In the genomic region with DNA sequence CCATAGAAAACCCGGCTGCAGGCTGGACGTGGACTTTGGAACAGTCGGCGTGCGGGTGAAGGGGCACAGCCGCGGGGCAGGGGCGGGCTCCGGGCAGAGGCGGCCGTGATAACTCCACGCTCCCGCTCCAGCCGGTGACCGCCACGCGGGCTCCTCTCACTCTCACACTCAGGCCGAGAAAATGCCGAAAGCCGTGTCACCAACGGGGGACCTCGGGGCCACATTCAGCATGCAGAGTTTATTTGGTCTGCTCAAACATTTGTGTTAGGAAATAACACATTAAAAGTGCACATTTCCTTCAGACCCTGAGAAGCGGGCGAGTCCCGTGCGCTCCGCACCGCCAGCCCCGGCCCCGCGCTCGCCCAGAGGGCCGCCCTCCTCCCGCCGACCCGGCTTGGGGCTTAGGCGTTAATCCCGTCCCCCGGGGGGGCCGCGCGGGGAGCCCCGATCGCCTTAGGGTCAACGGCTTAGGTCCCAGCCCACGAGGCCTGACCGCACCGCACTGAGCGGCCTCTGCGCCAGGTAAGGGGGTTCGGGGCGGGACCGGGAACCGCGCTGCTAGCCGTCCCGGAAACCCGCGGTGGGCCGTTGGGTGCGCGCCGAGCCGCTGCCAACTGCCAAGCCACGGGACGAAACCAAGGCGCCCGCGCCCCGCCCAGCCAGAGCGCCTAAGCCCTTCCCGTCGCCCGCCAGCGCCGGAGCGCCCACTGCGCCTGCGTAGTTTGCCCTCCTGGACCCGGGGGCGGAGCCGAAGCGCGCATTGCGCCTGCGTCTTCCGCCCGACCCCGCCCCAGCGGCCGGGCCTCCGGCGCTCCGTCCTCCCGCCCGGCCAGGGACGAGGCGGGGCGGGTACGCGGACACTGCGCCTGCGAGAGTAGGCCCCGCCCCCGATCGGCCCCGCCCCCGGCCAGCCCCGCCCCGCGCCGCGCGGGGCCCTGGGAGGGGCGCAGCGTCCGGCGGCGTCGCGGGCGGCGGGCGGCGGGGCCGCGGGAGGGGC, we compare ENCODE assay signal across 8 cellular contexts. TPM values are rescaled to one million over a fixed set of nuclear protein-coding genes. Genes with fewer than 3 reads are reported as not detected.
A peak's percentile ranks its signal among the peaks of the same experiment; 100 is the strongest.
DNase-seq lines count a peak whose midpoint lies in the region; ATAC-seq, FAIRE-seq and TF ChIP-seq lines count a peak whose summit lies in the region.

A gene with protein sequence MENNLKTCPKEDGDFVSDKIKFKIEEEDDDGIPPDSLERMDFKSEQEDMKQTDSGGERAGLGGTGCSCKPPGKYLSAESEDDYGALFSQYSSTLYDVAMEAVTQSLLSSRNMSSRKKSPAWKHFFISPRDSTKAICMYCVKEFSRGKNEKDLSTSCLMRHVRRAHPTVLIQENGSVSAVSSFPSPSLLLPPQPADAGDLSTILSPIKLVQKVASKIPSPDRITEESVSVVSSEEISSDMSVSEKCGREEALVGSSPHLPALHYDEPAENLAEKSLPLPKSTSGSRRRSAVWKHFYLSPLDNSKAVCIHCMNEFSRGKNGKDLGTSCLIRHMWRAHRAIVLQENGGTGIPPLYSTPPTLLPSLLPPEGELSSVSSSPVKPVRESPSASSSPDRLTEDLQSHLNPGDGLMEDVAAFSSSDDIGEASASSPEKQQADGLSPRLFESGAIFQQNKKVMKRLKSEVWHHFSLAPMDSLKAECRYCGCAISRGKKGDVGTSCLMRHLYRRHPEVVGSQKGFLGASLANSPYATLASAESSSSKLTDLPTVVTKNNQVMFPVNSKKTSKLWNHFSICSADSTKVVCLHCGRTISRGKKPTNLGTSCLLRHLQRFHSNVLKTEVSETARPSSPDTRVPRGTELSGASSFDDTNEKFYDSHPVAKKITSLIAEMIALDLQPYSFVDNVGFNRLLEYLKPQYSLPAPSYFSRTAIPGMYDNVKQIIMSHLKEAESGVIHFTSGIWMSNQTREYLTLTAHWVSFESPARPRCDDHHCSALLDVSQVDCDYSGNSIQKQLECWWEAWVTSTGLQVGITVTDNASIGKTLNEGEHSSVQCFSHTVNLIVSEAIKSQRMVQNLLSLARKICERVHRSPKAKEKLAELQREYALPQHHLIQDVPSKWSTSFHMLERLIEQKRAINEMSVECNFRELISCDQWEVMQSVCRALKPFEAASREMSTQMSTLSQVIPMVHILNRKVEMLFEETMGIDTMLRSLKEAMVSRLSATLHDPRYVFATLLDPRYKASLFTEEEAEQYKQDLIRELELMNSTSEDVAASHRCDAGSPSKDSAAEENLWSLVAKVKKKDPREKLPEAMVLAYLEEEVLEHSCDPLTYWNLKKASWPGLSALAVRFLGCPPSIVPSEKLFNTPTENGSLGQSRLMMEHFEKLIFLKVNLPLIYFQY (plus strand): TSS at position 947 of the 997 bp plus-strand sequence. CDS start 29,819 bp downstream, outside the sequence.

- H3K9me3 Mint-ChIP-seq in naive thymus-derived CD8-positive, alpha-beta T cell, result no peaks in the 10 kb centered on the region
- H3K9me3 Mint-ChIP-seq in stimulated activated naive B cell treated with anti-CD40 and anti-IgM and Interleukin-4, amounts not matched to agents 10 μg/mL and 1 μg/mL and 100 μg/mL, for 72 hours, result no peaks in the 10 kb centered on the region

- POLR2A ChIA-PET in naive thymus-derived CD8-positive, alpha-beta T cell (lab: Charles Lee), result interaction anchor here (1.0 to 4.1 kb wide), 8 partner anchors 15 to 106 kb away, joined by 3 to 18 read pairs (median 6); partner anchors contain the start of genes ALG12 and CRELD2

- DNase-seq in ELF-1 (ENCODE audit: low read depth, low spot score), result peak; percentile 97
- DNase-seq in H54 (ENCODE audit: insufficient read length, low spot score), result peak; percentile 91
- DNase-seq in LoVo (ENCODE audit: low spot score), result peak; percentile 99
- DNase-seq in activated T-helper 9 cell treated with anti-CD3 and anti-CD28 coated beads, Interleukin-2, amount 50 U/mL, for 16 hours (ENCODE audit: low read depth), result peak; percentile 98
- peak; percentile 94 for DNase-seq in fibroblast of peridontal ligament (ENCODE audit: extremely low read depth)
- DNase-seq in naive thymus-derived CD8-positive, alpha-beta T cell, result peak; percentile 93 to 99 (median 98)
- peak; percentile 99 for DNase-seq in stimulated activated naive B cell treated with anti-CD40 and anti-IgM and Interleukin-4, amounts not matched to agents 10 μg/mL and 1 μg/mL and 100 μg/mL, for 72 hours

- no peak for FAIRE-seq in H54 (lab: Jason Lieb, UNC)

- peaks cover 35 to 57% (median 47%) of the 10 kb centered on the region in 4 donors for H3K4me1 Mint-ChIP-seq in naive thymus-derived CD8-positive, alpha-beta T cell
- H3K4me1 Mint-ChIP-seq in stimulated activated naive B cell treated with anti-CD40 and anti-IgM and Interleukin-4, amounts not matched to agents 10 μg/mL and 1 μg/mL and 100 μg/mL, for 72 hours, result peaks cover 32 to 47% of the 10 kb centered on the region in 2 donors

- peak; percentile 81 for TF ChIP-seq POLR2A in H54 (IDR thresholded peaks at IDR 0.05; ENCODE audit: low read depth, low read length)
- peak; percentile 84 for TF ChIP-seq POLR2A in Raji (IDR thresholded peaks at IDR 0.05; ENCODE audit: insufficient read depth, low read depth, low read length)

- ATAC-seq in naive thymus-derived CD8-positive, alpha-beta T cell, result peak; percentile 76 to 78
- peak; percentile 87 to 88 for ATAC-seq in stimulated activated naive B cell treated with anti-CD40 and anti-IgM and Interleukin-4, amounts not matched to agents 10 μg/mL and 1 μg/mL and 100 μg/mL, for 72 hours (replicated peaks)

- peak within 1 kb of the TSS; percentile 84 to 98 (median 94) for H3K4me3 Mint-ChIP-seq in naive thymus-derived CD8-positive, alpha-beta T cell
- peak within 1 kb of the TSS; percentile 94 to 96 for H3K4me3 Mint-ChIP-seq in stimulated activated naive B cell treated with anti-CD40 and anti-IgM and Interleukin-4, amounts not matched to agents 10 μg/mL and 1 μg/mL and 100 μg/mL, for 72 hours

- H3K36me3 Mint-ChIP-seq in naive thymus-derived CD8-positive, alpha-beta T cell, result peaks cover 0 to 2% (median 0%) of the 10 kb centered on the region in 3 donors
- H3K36me3 Mint-ChIP-seq in stimulated activated naive B cell treated with anti-CD40 and anti-IgM and Interleukin-4, amounts not matched to agents 10 μg/mL and 1 μg/mL and 100 μg/mL, for 72 hours, result peaks cover 0 to 14% of the 10 kb centered on the region in 2 donors

- peaks cover 0 to 1% (median 0%) of the 10 kb centered on the region in 5 donors for H3K27me3 Mint-ChIP-seq in naive thymus-derived CD8-positive, alpha-beta T cell
- H3K27me3 Mint-ChIP-seq in stimulated activated naive B cell treated with anti-CD40 and anti-IgM and Interleukin-4, amounts not matched to agents 10 μg/mL and 1 μg/mL and 100 μg/mL, for 72 hours, result peaks cover 23 to 28% of the 10 kb centered on the region in 2 donors

- H3K27ac Mint-ChIP-seq in naive thymus-derived CD8-positive, alpha-beta T cell, result peak within 1 kb of the TSS; percentile 91 to 98 (median 95)
- H3K27ac Mint-ChIP-seq in stimulated activated naive B cell treated with anti-CD40 and anti-IgM and Interleukin-4, amounts not matched to agents 10 μg/mL and 1 μg/mL and 100 μg/mL, for 72 hours, result peak within 1 kb of the TSS; percentile 97

RNA-seq across cellular contexts. Expression of the gene that starts here (rescaled TPM):
- total RNA-seq in naive thymus-derived CD8-positive, alpha-beta T cell, result 10 to 100 TPM; 17.6 to 18.1 TPM
- 10 to 100 TPM in 1 of 3 donors, 1 to 10 TPM in 2; 5.5 to 11.4 (median 8.1) TPM for polyA plus RNA-seq in naive thymus-derived CD8-positive, alpha-beta T cell

Comparison
In these comparisons a context has a peak if more than half of its experiments do, and no peak if none do; other contexts are left out.
1. Peak in every context shown above with its lines: DNase-seq and ATAC-seq.